6 cellular contexts compared by ENCODE assay signal in the genomic region with DNA sequence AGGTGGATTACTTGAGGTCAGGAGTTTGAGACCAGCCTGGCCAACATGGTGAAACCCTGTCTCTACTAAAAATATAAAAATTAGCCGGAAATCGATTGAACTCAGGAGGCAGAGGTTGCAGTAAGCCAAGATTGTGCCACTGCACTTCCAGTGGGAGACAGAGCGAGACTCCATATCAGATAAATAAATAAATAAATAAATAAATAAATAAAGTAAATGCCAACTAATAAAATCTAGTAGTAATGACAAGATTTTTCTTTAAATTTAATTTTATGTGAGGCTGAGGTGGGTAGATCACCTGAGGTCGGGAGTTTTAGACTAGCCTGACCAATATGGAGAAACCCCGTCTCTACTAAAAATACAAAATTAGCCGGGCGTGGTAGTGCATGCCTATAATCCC. TPM values are rescaled to one million over a fixed set of nuclear protein-coding genes. Genes with fewer than 3 reads are reported as not detected.
DNase-seq lines count a peak whose midpoint lies in the region; ATAC-seq, FAIRE-seq and TF ChIP-seq lines count a peak whose summit lies in the region.
"Not testable (repeated sequence)": the region's sequence is repeated elsewhere in the genome, so short reads cannot be mapped to it uniquely, and the experiment has no call there.

No MANE protein-coding gene starts in this region.

- H3K4me1 ChIP-seq in HEK293 (ENCODE audit: control insufficient read depth, insufficient read depth, low read length) = not testable (repeated sequence)
- peaks cover 67% of the 10 kb centered on the region for H3K4me1 ChIP-seq in keratinocyte (ENCODE audit: control insufficient read depth, extremely low read depth, insufficient read depth, low read length)
- H3K4me1 ChIP-seq in sigmoid colon = peaks cover 0 to 92% (median 83%) of the 10 kb centered on the region in 4 donors
- H3K4me1 ChIP-seq in subcutaneous abdominal adipose tissue (ENCODE audit: control insufficient read depth in 5 of 5, insufficient read depth in 5 of 5, low read length in 5 of 5) = peaks cover 19 to 66% (median 61%) of the 10 kb centered on the region in 5 donors

- not testable (repeated sequence) for H3K9me1 ChIP-seq in keratinocyte (ENCODE audit: control insufficient read depth, extremely low read depth, insufficient read depth, low read length)

- H4K20me1 ChIP-seq in keratinocyte (ENCODE audit: control insufficient read depth, extremely low read depth, insufficient read depth, low read length) = not testable (repeated sequence)

- CTCF ChIA-PET in HEK293 (lab: Yijun Ruan, JAX) = not testable (repeated sequence)

- not testable (repeated sequence) for H3K4me2 ChIP-seq in keratinocyte (ENCODE audit: control insufficient read depth, extremely low read depth, insufficient read depth, low read depth, low read length)

- not testable (repeated sequence) for H3K9me3 ChIP-seq in HEK293 (ENCODE audit: control insufficient read depth, insufficient read depth, low read depth, low read length); T-helper 17 cell (ENCODE audit: control insufficient read depth, low read length, poor library complexity, severe bottlenecking); keratinocyte (ENCODE audit: control insufficient read depth, low read depth, low read length); sigmoid colon; subcutaneous abdominal adipose tissue (ENCODE audit: control insufficient read depth in 5 of 5, low read length in 5 of 5)

- POLR2A ChIA-PET in HEK293 (lab: Yijun Ruan, JAX) = not testable (repeated sequence)

- H3K9ac ChIP-seq in keratinocyte (ENCODE audit: control insufficient read depth, extremely low read depth, insufficient read depth, low read length); subcutaneous abdominal adipose tissue (ENCODE audit: low read length in 5 of 5): not testable (repeated sequence)

- 97 to 98% methylated on average over 7 of the region's 7 CpGs for WGBS in sigmoid colon, 2 donors

- H3K27me3 Mint-ChIP-seq in T-helper 17 cell = not testable (repeated sequence)

- H3K4me3 Mint-ChIP-seq in T-helper 17 cell = not testable (repeated sequence)

- peaks cover 69% of the 10 kb centered on the region for H3K79me2 ChIP-seq in keratinocyte (ENCODE audit: control insufficient read depth, insufficient read depth, low read length)

- not testable (repeated sequence) for FAIRE-seq in keratinocyte (lab: Jason Lieb, UNC)

- H3K36me3 Mint-ChIP-seq in T-helper 17 cell (ENCODE audit: low read depth) = not testable (repeated sequence)

- not testable (repeated sequence) for H3K27me3 ChIP-seq in keratinocyte (ENCODE audit: control insufficient read depth, extremely low read depth, insufficient read depth, low read length); sigmoid colon; subcutaneous abdominal adipose tissue (ENCODE audit: control insufficient read depth in 5 of 5, insufficient read depth in 4 of 5, low read length in 5 of 5)

- not testable (repeated sequence) for H3K27ac ChIP-seq in HEK293 (ENCODE audit: extremely low read depth, low read depth, low read length)
- H3K27ac ChIP-seq in epithelial cell of prostate (peak overlapping the region; percentile 91), keratinocyte (ENCODE audit: control insufficient read depth, insufficient read depth, low read length) (peak overlapping the region; percentile 49), sigmoid colon (peak overlapping the region; percentile 61 to 98 (median 92)), subcutaneous abdominal adipose tissue (ENCODE audit: low read depth, low read length) (peak overlapping the region; percentile 55)

- not testable (repeated sequence) for TF ChIP-seq EP300 in sigmoid colon (IDR thresholded peaks at IDR 0.05)

- not testable (repeated sequence) for H3K4me3 ChIP-seq in HEK293 (ENCODE audit: low read depth, low read length); keratinocyte (ENCODE audit: control insufficient read depth in 2 of 3, extremely low read depth in 1 of 3, insufficient read depth in 2 of 3, low read depth in 1 of 3, low read length in 3 of 3); sigmoid colon; subcutaneous abdominal adipose tissue (ENCODE audit: low read depth in 1 of 5, low read length in 5 of 5)

- not testable (repeated sequence) for H2AFZ ChIP-seq in keratinocyte (ENCODE audit: control insufficient read depth, low read length)

- H3K27ac Mint-ChIP-seq in T-helper 17 cell = peak overlapping the region; percentile 98

- H3K36me3 ChIP-seq in HEK293 (ENCODE audit: control insufficient read depth in 2 of 2, insufficient read depth in 1 of 2, low read length in 2 of 2); keratinocyte (ENCODE audit: control insufficient read depth in 2 of 2, extremely low read depth in 1 of 2, insufficient read depth in 2 of 2, low read length in 2 of 2): not testable (repeated sequence)
- peaks cover 0 to 11% (median 4%) of the 10 kb centered on the region in 4 donors for H3K36me3 ChIP-seq in sigmoid colon
- H3K36me3 ChIP-seq in subcutaneous abdominal adipose tissue (ENCODE audit: control insufficient read depth in 5 of 5, insufficient read depth in 5 of 5, low read length in 5 of 5) = peaks cover 0 to 25% (median 13%) of the 10 kb centered on the region in 5 donors

- dilution Hi-C loops in keratinocyte (cut with MboI; ENCODE audit: extremely low pct_ligation_motif_present, low sequenced_read_pairs) = not testable (repeated sequence)

- peaks cover 54% of the 10 kb centered on the region for H3K4me1 Mint-ChIP-seq in T-helper 17 cell

- not testable (repeated sequence) for TF ChIP-seq CTCF in HEK293 (tag by site-specific recombination; IDR thresholded peaks at IDR 0.05); keratinocyte (optimal IDR thresholded peaks at IDR 0.05 in 1 of 3, IDR thresholded peaks at IDR 0.05 in 1 of 3, conservative IDR thresholded peaks at IDR 0.05 in 1 of 3; ENCODE audit: extremely low read depth in 1 of 3, insufficient read depth in 2 of 3, low read length in 3 of 3); sigmoid colon (IDR thresholded peaks at IDR 0.05)

- intact Hi-C loops in sigmoid colon (cut with DNase I) = not testable (repeated sequence)

- ATAC-seq in T-helper 17 cell = not testable (repeated sequence)

- TF ChIP-seq POLR2A in sigmoid colon (IDR thresholded peaks at IDR 0.05) = not testable (repeated sequence)

- not testable (repeated sequence) for DNase-seq in T-helper 17 cell; epithelial cell of prostate (ENCODE audit: low read depth, low spot score); keratinocyte (ENCODE audit: low read depth, low spot score); sigmoid colon

TF ChIP-seq in HEK293, 187 proteins besides CTCF, POLR2A, EP300 and RAD21 (continues in another document):
- TF ChIP-seq, protein P1, sequence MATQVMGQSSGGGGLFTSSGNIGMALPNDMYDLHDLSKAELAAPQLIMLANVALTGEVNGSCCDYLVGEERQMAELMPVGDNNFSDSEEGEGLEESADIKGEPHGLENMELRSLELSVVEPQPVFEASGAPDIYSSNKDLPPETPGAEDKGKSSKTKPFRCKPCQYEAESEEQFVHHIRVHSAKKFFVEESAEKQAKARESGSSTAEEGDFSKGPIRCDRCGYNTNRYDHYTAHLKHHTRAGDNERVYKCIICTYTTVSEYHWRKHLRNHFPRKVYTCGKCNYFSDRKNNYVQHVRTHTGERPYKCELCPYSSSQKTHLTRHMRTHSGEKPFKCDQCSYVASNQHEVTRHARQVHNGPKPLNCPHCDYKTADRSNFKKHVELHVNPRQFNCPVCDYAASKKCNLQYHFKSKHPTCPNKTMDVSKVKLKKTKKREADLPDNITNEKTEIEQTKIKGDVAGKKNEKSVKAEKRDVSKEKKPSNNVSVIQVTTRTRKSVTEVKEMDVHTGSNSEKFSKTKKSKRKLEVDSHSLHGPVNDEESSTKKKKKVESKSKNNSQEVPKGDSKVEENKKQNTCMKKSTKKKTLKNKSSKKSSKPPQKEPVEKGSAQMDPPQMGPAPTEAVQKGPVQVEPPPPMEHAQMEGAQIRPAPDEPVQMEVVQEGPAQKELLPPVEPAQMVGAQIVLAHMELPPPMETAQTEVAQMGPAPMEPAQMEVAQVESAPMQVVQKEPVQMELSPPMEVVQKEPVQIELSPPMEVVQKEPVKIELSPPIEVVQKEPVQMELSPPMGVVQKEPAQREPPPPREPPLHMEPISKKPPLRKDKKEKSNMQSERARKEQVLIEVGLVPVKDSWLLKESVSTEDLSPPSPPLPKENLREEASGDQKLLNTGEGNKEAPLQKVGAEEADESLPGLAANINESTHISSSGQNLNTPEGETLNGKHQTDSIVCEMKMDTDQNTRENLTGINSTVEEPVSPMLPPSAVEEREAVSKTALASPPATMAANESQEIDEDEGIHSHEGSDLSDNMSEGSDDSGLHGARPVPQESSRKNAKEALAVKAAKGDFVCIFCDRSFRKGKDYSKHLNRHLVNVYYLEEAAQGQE (tag by site-specific recombination; IDR thresholded peaks at IDR 0.05) = peak; percentile 48; the same call in 1 of the 2 replicates

RNA-seq across cellular contexts. Expression of a gene that starts 6.9 kb away (rescaled TPM):
- total RNA-seq in T-helper 17 cell = 10 to 100 TPM; 92.5 to 99.2 TPM
- polyA plus RNA-seq in keratinocyte = 76.9 to 112 TPM (median 84.8 TPM) in 3 replicates
- 27.7 TPM for polyA plus RNA-seq in keratinocyte (2011; ENCODE audit: low read depth)
- 26.3 and 45.0 TPM in 2 replicates for polyA plus RNA-seq in keratinocyte (2011; cell fraction: cytosol; rRNA removed)
- polyA plus RNA-seq in keratinocyte (2011; cell fraction: nucleus; rRNA removed) = 201 and 208 TPM in 2 replicates
- 61.6 and 86.8 TPM in 2 replicates for polyA plus RNA-seq in keratinocyte (2012; ENCODE audit: low replicate concordance)
- polyA minus RNA-seq in keratinocyte = 144 to 335 TPM (median 224 TPM) in 3 replicates
- polyA minus RNA-seq in keratinocyte (2011; cell fraction: cytosol; rRNA and poly(A)+ RNA removed) = 83.3 TPM
- polyA minus RNA-seq in keratinocyte (2011; cell fraction: nucleus; rRNA and poly(A)+ RNA removed) = 266 and 461 TPM in 2 replicates
- total RNA-seq in sigmoid colon = 100 to 1,000 TPM; 229 to 595 (median 347) TPM
- 10 to 100 TPM in 1 of 3 donors, 1 to 10 TPM in 2; 1.6 to 34.5 (median 4.2) TPM for polyA plus RNA-seq in sigmoid colon
